Comparison of ENCODE assay signal across 12 cellular contexts in the genomic region with DNA sequence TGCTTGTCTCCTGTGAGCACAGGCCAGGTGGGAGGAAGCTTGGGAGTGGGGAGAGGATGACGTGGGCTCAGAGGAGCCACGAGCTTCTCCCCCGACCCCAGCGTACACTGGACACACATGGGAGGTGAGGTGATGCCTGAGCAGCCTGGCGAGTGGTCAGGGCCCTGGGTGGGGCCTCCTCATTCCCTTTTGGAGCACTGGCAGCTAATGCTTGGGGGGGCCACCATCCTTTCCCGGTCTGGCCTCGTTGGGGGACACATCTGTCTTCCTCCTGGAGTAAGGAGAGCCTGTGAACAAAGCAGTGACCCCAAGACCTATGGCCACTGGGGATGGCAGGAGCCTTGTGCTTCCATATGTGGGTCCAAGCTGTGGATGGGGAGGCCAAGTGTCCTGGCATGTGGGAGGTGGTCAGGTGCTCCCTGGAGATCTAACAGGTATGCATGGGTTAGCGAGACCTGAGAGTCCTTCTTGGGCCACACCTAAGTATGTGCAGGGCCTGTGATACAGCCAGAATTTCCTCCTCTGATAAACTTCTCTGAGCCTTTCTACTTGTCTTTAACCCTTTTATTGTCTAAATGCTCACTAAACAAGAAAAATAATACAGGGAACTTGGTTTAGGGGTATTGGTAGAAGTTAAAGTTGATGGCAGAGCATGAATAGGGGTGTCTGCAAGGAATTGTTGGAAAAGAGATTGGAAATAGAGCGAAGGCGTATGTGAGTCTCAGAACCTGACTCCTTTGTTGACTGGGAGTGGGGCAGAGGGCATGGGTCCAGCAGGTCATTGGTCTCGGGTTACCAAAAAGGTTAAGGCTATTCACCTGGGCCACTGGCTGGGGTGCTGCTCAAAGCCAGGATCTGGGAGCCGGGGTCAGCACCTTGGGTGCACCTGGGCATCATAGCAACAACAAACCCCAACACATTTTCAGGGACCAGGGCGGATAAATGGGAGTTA. TPM values are rescaled to one million over a fixed set of nuclear protein-coding genes. Genes with fewer than 3 reads are reported as not detected.
A peak's percentile ranks its signal among the peaks of the same experiment; 100 is the strongest.
DNase-seq lines count a peak whose midpoint lies in the region; ATAC-seq, FAIRE-seq and TF ChIP-seq lines count a peak whose summit lies in the region.
"Had no signal": no experiment of that assay in that cellular context is flagged by ENCODE, and none has a peak within 500 bp of the region (broad histone marks: within the 10 kb centered on the region; RNA-seq: fewer than 3 reads in every experiment).

No MANE protein-coding gene starts in this region.

- TF ChIP-seq POLR2A in stomach (IDR thresholded peaks at IDR 0.05) = no peak

- TF ChIP-seq CTCF in stomach (IDR thresholded peaks at IDR 0.05) = no peak

- peak overlapping the region; percentile 53 for H3K27ac Mint-ChIP-seq in activated T-helper 1 cell treated with anti-CD3 and anti-CD28 coated beads, Interleukin-12 subunit alpha, Interleukin-12 subunit beta, Interleukin-2, Interleukin-4 antibody, amounts not matched to agents 30 ng/mL and 10 ng/mL and 1 ng/mL, durations not matched to agents 14 hours and 24 hours and 36 hours

- H3K4me1 Mint-ChIP-seq in activated T-helper 1 cell treated with anti-CD3 and anti-CD28 coated beads, Interleukin-12 subunit alpha, Interleukin-12 subunit beta, Interleukin-2, Interleukin-4 antibody, amounts not matched to agents 30 ng/mL and 10 ng/mL and 1 ng/mL, durations not matched to agents 14 hours and 24 hours and 36 hours (ENCODE audit: low read depth) = peaks cover 99% of the 10 kb centered on the region

- no peaks in the 10 kb centered on the region for H3K9me3 Mint-ChIP-seq in activated T-helper 1 cell treated with anti-CD3 and anti-CD28 coated beads, Interleukin-12 subunit alpha, Interleukin-12 subunit beta, Interleukin-2, Interleukin-4 antibody, amounts not matched to agents 30 ng/mL and 10 ng/mL and 1 ng/mL, durations not matched to agents 14 hours and 24 hours and 36 hours

- intact Hi-C loops in activated T-helper 1 cell treated with anti-CD3 and anti-CD28 coated beads, Interleukin-12 subunit alpha, Interleukin-12 subunit beta, Interleukin-2, Interleukin-4 antibody, amounts not matched to agents 30 ng/mL and 10 ng/mL and 1 ng/mL, durations not matched to agents 14 hours and 24 hours and 36 hours (cut with micrococcal nuclease) = no loop called here
- intact Hi-C loops in stomach (cut with DNase I; ENCODE audit: low total_unique reads) = no loop called here

- H3K4me3 ChIP-seq in stomach = no peak overlapping the region
- H3K4me3 ChIP-seq: PC-9 had no signal

- ATAC-seq in GM18520 (IDR thresholded peaks at IDR 0.05; ENCODE audit: unreplicated experiment) = no peak

- TF ChIP-seq RAD21 in Ishikawa (IDR thresholded peaks at IDR 0.05; ENCODE audit: low read depth) = no peak

- WGBS in stomach, 5 donors = 62 to 82% (median 67%) methylated on average over 13 of the region's 13 CpGs

- H3K27me3 ChIP-seq in layer of hippocampus (ENCODE audit: control insufficient read depth, insufficient read depth, low read length) (no peaks in the 10 kb centered on the region), stomach (no peaks in the 10 kb centered on the region)

- no peak for FAIRE-seq in HTR-8/SVneo (lab: Jason Lieb, UNC)

- no peak for DNase-seq in activated T-helper 1 cell treated with anti-CD3 and anti-CD28 coated beads, Interleukin-12 subunit alpha, Interleukin-12 subunit beta, Interleukin-2, Interleukin-4 antibody, amounts not matched to agents 30 ng/mL and 10 ng/mL and 1 ng/mL, durations not matched to agents 14 hours and 24 hours and 36 hours (ENCODE audit: low spot score)
- DNase-seq in stomach = no peak
- no peak for DNase-seq in glomerular visceral epithelial cell (ENCODE audit: extremely low spot score)
- no peak for DNase-seq in HTR-8/SVneo (ENCODE audit: insufficient read length, low spot score)
- DNase-seq: activated gamma-delta T cell; effector CD8-positive, alpha-beta T cell; NCI-H187; PC-9; stimulated activated CD4-positive, alpha-beta T cell treated with anti-CD3 and anti-CD28 coated beads, Interleukin-15, amount 100 ng/mL, for 24 hours had no signal

- peaks cover 97 to 100% (median 99%) of the 10 kb centered on the region in 4 donors for H3K4me1 ChIP-seq in stomach

- no peak overlapping the region for H3K4me3 Mint-ChIP-seq in activated T-helper 1 cell treated with anti-CD3 and anti-CD28 coated beads, Interleukin-12 subunit alpha, Interleukin-12 subunit beta, Interleukin-2, Interleukin-4 antibody, amounts not matched to agents 30 ng/mL and 10 ng/mL and 1 ng/mL, durations not matched to agents 14 hours and 24 hours and 36 hours

- H3K36me3 Mint-ChIP-seq in activated T-helper 1 cell treated with anti-CD3 and anti-CD28 coated beads, Interleukin-12 subunit alpha, Interleukin-12 subunit beta, Interleukin-2, Interleukin-4 antibody, amounts not matched to agents 30 ng/mL and 10 ng/mL and 1 ng/mL, durations not matched to agents 14 hours and 24 hours and 36 hours (ENCODE audit: low read depth) = peaks cover 8% of the 10 kb centered on the region

- peaks cover 0 to 8% (median 4%) of the 10 kb centered on the region in 4 donors for H3K36me3 ChIP-seq in stomach

- peak overlapping the region; percentile 59 for H3K27ac ChIP-seq in layer of hippocampus (ENCODE audit: low read depth, low read length)
- H3K27ac ChIP-seq in stomach = peak overlapping the region; percentile 4 to 100 (median 99)
- H3K27ac ChIP-seq: PC-9 had no signal

- TF ChIP-seq EP300 in Ishikawa (IDR thresholded peaks at IDR 0.05; ENCODE audit: borderline replicate concordance) (no peak), stomach (IDR thresholded peaks at IDR 0.05) (no peak)

- no peaks in the 10 kb centered on the region for H3K9me3 ChIP-seq in stomach

- H3K27me3 Mint-ChIP-seq in activated T-helper 1 cell treated with anti-CD3 and anti-CD28 coated beads, Interleukin-12 subunit alpha, Interleukin-12 subunit beta, Interleukin-2, Interleukin-4 antibody, amounts not matched to agents 30 ng/mL and 10 ng/mL and 1 ng/mL, durations not matched to agents 14 hours and 24 hours and 36 hours (ENCODE audit: insufficient read depth) = no peaks in the 10 kb centered on the region

TF ChIP-seq in Ishikawa, 13 proteins besides CTCF, POLR2A, EP300 and RAD21:
- no peak for TF ChIP-seq CREB1 (IDR thresholded peaks at IDR 0.05; ENCODE audit: low read depth)
- TF ChIP-seq, protein P1, sequence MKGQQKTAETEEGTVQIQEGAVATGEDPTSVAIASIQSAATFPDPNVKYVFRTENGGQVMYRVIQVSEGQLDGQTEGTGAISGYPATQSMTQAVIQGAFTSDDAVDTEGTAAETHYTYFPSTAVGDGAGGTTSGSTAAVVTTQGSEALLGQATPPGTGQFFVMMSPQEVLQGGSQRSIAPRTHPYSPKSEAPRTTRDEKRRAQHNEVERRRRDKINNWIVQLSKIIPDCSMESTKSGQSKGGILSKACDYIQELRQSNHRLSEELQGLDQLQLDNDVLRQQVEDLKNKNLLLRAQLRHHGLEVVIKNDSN (IDR thresholded peaks at IDR 0.05) = peak; percentile 53; the same call in 1 of the 2 replicates
TF ChIP-seq in Ishikawa: peak in this region for 1.

RNA-seq across cellular contexts. Expression of a gene that starts 9.6 kb away (rescaled TPM):
- 129 and 137 TPM in 2 replicates for total RNA-seq in activated T-helper 1 cell treated with anti-CD3 and anti-CD28 coated beads, Interleukin-12 subunit alpha, Interleukin-12 subunit beta, Interleukin-2, Interleukin-4 antibody, amounts not matched to agents 30 ng/mL and 10 ng/mL and 1 ng/mL, durations not matched to agents 14 hours and 24 hours and 36 hours
- total RNA-seq in stomach = 10 to 100 TPM in 4 of 5 donors, 1 to 10 TPM in 1; 9.3 to 74.0 (median 38.8) TPM
- polyA plus RNA-seq in stomach = 10 to 100 TPM; 23.0 to 30.7 (median 24.3) TPM
